Comparison of ENCODE assay signal across 3 cellular contexts in the genomic region with DNA sequence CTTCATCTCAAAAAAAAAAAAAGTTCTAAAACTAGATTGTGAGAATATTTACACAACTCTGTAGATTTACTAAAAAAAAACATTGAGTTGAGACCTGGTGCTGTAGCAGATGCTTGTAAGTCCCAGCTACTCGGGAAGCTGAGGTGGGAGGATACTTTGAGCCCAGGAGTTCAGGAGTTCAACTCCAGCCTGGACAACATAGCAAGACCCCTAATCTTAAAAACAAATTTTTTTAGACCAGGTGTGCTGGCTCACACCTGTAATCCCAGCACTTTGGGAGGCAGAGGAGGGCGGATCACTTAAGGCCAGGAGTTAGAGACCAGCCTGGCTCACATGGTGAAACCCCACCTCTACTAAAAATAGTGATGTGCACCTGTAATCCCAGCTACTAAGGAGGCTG.
TF ChIP-seq lines count a peak whose summit lies in the region.

No MANE protein-coding gene starts in this region.

TF ChIP-seq in HepG2, 621 proteins besides CTCF, POLR2A, EP300 and RAD21:
- TF ChIP-seq, protein P1, sequence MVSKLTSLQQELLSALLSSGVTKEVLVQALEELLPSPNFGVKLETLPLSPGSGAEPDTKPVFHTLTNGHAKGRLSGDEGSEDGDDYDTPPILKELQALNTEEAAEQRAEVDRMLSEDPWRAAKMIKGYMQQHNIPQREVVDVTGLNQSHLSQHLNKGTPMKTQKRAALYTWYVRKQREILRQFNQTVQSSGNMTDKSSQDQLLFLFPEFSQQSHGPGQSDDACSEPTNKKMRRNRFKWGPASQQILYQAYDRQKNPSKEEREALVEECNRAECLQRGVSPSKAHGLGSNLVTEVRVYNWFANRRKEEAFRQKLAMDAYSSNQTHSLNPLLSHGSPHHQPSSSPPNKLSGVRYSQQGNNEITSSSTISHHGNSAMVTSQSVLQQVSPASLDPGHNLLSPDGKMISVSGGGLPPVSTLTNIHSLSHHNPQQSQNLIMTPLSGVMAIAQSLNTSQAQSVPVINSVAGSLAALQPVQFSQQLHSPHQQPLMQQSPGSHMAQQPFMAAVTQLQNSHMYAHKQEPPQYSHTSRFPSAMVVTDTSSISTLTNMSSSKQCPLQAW (CRISPR knock-in tag; IDR thresholded peaks at IDR 0.05) = no peak
- peak; percentile 94 for TF ChIP-seq ZNF121 (CRISPR knock-in tag; IDR thresholded peaks at IDR 0.05)
- TF ChIP-seq, protein P2, sequence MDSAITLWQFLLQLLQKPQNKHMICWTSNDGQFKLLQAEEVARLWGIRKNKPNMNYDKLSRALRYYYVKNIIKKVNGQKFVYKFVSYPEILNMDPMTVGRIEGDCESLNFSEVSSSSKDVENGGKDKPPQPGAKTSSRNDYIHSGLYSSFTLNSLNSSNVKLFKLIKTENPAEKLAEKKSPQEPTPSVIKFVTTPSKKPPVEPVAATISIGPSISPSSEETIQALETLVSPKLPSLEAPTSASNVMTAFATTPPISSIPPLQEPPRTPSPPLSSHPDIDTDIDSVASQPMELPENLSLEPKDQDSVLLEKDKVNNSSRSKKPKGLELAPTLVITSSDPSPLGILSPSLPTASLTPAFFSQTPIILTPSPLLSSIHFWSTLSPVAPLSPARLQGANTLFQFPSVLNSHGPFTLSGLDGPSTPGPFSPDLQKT (CRISPR knock-in tag; IDR thresholded peaks at IDR 0.05; ENCODE audit: borderline replicate concordance) = no peak
- TF ChIP-seq, protein P3, sequence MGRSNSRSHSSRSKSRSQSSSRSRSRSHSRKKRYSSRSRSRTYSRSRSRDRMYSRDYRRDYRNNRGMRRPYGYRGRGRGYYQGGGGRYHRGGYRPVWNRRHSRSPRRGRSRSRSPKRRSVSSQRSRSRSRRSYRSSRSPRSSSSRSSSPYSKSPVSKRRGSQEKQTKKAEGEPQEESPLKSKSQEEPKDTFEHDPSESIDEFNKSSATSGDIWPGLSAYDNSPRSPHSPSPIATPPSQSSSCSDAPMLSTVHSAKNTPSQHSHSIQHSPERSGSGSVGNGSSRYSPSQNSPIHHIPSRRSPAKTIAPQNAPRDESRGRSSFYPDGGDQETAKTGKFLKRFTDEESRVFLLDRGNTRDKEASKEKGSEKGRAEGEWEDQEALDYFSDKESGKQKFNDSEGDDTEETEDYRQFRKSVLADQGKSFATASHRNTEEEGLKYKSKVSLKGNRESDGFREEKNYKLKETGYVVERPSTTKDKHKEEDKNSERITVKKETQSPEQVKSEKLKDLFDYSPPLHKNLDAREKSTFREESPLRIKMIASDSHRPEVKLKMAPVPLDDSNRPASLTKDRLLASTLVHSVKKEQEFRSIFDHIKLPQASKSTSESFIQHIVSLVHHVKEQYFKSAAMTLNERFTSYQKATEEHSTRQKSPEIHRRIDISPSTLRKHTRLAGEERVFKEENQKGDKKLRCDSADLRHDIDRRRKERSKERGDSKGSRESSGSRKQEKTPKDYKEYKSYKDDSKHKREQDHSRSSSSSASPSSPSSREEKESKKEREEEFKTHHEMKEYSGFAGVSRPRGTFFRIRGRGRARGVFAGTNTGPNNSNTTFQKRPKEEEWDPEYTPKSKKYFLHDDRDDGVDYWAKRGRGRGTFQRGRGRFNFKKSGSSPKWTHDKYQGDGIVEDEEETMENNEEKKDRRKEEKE (IDR thresholded peaks at IDR 0.05) = no peak

TF ChIP-seq in WTC11, 78 proteins besides CTCF, POLR2A, EP300 and RAD21:
- no peak for TF ChIP-seq ATF1 (CRISPR knock-in tag; IDR thresholded peaks at IDR 0.05)
- TF ChIP-seq, protein P4, sequence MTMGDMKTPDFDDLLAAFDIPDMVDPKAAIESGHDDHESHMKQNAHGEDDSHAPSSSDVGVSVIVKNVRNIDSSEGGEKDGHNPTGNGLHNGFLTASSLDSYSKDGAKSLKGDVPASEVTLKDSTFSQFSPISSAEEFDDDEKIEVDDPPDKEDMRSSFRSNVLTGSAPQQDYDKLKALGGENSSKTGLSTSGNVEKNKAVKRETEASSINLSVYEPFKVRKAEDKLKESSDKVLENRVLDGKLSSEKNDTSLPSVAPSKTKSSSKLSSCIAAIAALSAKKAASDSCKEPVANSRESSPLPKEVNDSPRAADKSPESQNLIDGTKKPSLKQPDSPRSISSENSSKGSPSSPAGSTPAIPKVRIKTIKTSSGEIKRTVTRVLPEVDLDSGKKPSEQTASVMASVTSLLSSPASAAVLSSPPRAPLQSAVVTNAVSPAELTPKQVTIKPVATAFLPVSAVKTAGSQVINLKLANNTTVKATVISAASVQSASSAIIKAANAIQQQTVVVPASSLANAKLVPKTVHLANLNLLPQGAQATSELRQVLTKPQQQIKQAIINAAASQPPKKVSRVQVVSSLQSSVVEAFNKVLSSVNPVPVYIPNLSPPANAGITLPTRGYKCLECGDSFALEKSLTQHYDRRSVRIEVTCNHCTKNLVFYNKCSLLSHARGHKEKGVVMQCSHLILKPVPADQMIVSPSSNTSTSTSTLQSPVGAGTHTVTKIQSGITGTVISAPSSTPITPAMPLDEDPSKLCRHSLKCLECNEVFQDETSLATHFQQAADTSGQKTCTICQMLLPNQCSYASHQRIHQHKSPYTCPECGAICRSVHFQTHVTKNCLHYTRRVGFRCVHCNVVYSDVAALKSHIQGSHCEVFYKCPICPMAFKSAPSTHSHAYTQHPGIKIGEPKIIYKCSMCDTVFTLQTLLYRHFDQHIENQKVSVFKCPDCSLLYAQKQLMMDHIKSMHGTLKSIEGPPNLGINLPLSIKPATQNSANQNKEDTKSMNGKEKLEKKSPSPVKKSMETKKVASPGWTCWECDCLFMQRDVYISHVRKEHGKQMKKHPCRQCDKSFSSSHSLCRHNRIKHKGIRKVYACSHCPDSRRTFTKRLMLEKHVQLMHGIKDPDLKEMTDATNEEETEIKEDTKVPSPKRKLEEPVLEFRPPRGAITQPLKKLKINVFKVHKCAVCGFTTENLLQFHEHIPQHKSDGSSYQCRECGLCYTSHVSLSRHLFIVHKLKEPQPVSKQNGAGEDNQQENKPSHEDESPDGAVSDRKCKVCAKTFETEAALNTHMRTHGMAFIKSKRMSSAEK (CRISPR knock-in tag; IDR thresholded peaks at IDR 0.05; ENCODE audit: borderline replicate concordance) = no peak
- TF ChIP-seq ZNF121 (CRISPR knock-in tag; IDR thresholded peaks at IDR 0.05) = 0 out of 2 replicates have a peak, but pooled peaks have one; percentile 5
- TF ChIP-seq NR1H2 (CRISPR knock-in tag; IDR thresholded peaks at IDR 0.05) = no peak
TF ChIP-seq in WTC11: peak in this region for 1.

TF ChIP-seq in K562, 482 proteins besides CTCF, POLR2A, EP300 and RAD21:
- TF ChIP-seq RBM25 (IDR thresholded peaks at IDR 0.05; ENCODE audit: low read depth, low read length, severe bottlenecking) (peak; percentile 23), SMARCA5 (IDR thresholded peaks at IDR 0.05) (no peak), ZNF121 (CRISPR knock-in tag; conservative IDR thresholded peaks at IDR 0.05) (peak; percentile 85), SRF (CRISPR knock-in tag; IDR thresholded peaks at IDR 0.05) (no peak), HDGF (IDR thresholded peaks at IDR 0.05) (no peak), ZNF444 (CRISPR knock-in tag; IDR thresholded peaks at IDR 0.05) (no peak)
- TF ChIP-seq, protein P5, sequence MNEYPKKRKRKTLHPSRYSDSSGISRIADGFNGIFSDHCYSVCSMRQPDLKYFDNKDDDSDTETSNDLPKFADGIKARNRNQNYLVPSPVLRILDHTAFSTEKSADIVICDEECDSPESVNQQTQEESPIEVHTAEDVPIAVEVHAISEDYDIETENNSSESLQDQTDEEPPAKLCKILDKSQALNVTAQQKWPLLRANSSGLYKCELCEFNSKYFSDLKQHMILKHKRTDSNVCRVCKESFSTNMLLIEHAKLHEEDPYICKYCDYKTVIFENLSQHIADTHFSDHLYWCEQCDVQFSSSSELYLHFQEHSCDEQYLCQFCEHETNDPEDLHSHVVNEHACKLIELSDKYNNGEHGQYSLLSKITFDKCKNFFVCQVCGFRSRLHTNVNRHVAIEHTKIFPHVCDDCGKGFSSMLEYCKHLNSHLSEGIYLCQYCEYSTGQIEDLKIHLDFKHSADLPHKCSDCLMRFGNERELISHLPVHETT (CRISPR knock-in tag; conservative IDR thresholded peaks at IDR 0.05 in 1 of 2, IDR thresholded peaks at IDR 0.05 in 1 of 2) = no peak
- TF ChIP-seq, protein P6, sequence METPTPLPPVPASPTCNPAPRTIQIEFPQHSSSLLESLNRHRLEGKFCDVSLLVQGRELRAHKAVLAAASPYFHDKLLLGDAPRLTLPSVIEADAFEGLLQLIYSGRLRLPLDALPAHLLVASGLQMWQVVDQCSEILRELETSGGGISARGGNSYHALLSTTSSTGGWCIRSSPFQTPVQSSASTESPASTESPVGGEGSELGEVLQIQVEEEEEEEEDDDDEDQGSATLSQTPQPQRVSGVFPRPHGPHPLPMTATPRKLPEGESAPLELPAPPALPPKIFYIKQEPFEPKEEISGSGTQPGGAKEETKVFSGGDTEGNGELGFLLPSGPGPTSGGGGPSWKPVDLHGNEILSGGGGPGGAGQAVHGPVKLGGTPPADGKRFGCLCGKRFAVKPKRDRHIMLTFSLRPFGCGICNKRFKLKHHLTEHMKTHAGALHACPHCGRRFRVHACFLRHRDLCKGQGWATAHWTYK (CRISPR knock-in tag; IDR thresholded peaks at IDR 0.05) = no peak
TF ChIP-seq in K562: peak in this region for 2.
